In the genomic region with DNA sequence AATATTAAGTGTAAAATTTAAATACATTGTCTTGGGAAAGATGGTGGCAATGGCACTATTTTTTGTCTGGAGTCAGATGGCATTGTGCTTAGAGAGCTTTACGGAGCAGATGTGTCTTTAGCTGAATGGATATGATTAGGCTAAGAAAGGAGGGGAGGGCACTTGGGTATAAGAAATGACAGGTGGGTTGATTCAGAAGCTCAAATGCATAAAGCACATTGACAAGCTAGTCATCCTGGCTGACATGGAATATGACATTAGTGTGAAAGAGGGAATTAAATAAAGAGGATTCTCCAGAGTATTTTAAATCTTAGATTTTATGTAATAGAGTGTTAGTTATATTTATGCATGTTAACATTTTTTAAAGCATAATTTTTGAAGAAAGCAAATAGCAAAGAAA, we compare ENCODE assay signal across 12 cellular contexts.
"Had no signal": no experiment of that assay in that cellular context is flagged by ENCODE, and none has a peak within 500 bp of the region (broad histone marks: within the 10 kb centered on the region; RNA-seq: fewer than 3 reads in every experiment).

No MANE protein-coding gene starts in this region.

- H3K4me3 ChIP-seq: dorsolateral prefrontal cortex, neural progenitor cell, pancreas, testis had no signal

- H3K27me3 ChIP-seq: dorsolateral prefrontal cortex, neural progenitor cell, pancreas, testis had no signal

- H3K4me1 Mint-ChIP-seq: activated CD4-positive, alpha-beta memory T cell treated with anti-CD3 and anti-CD28 coated beads, Interleukin-2, amount 10 ng/mL, durations not matched to agents 7 days and 5 days had no signal

- ATAC-seq: activated CD4-positive, alpha-beta T cell treated with anti-CD3 and anti-CD28 coated beads for 36 hours; esophagus mucosa; pancreas; stimulated activated naive CD8-positive, alpha-beta T cell treated with anti-CD3 and anti-CD28 coated beads, Interleukin-15, amount 100 ng/mL, for 72 hours had no signal

- H3K27me3 Mint-ChIP-seq: activated CD4-positive, alpha-beta memory T cell treated with anti-CD3 and anti-CD28 coated beads, Interleukin-2, amount 10 ng/mL, durations not matched to agents 7 days and 5 days; activated CD4-positive, alpha-beta T cell treated with anti-CD3 and anti-CD28 coated beads for 36 hours; stimulated activated naive CD8-positive, alpha-beta T cell treated with anti-CD3 and anti-CD28 coated beads, Interleukin-15, amount 100 ng/mL, for 72 hours had no signal

- H3K27ac Mint-ChIP-seq: activated CD4-positive, alpha-beta memory T cell treated with anti-CD3 and anti-CD28 coated beads, Interleukin-2, amount 10 ng/mL, durations not matched to agents 7 days and 5 days; activated CD4-positive, alpha-beta T cell treated with anti-CD3 and anti-CD28 coated beads for 36 hours; neural progenitor cell; stimulated activated naive CD8-positive, alpha-beta T cell treated with anti-CD3 and anti-CD28 coated beads, Interleukin-15, amount 100 ng/mL, for 72 hours had no signal

- H3K4me3 Mint-ChIP-seq: activated CD4-positive, alpha-beta memory T cell treated with anti-CD3 and anti-CD28 coated beads, Interleukin-2, amount 10 ng/mL, durations not matched to agents 7 days and 5 days; activated CD4-positive, alpha-beta T cell treated with anti-CD3 and anti-CD28 coated beads for 36 hours; neural progenitor cell; stimulated activated naive CD8-positive, alpha-beta T cell treated with anti-CD3 and anti-CD28 coated beads, Interleukin-15, amount 100 ng/mL, for 72 hours had no signal

- DNase-seq: activated CD4-positive, alpha-beta memory T cell treated with anti-CD3 and anti-CD28 coated beads, Interleukin-2, amount 10 ng/mL, durations not matched to agents 7 days and 5 days; activated CD4-positive, alpha-beta T cell treated with anti-CD3 and anti-CD28 coated beads for 36 hours; activated CD8-positive, alpha-beta memory T cell treated with anti-CD3 and anti-CD28 coated beads, Interleukin-2, amount 50 U/mL, for 4 hours; activated naive CD4-positive, alpha-beta T cell; aorta; dorsolateral prefrontal cortex; pancreas; stimulated activated CD4-positive, alpha-beta T cell treated with anti-CD3 and anti-CD28 coated beads, Interleukin-4, amount 100 ng/mL, for 24 hours; stimulated activated naive CD8-positive, alpha-beta T cell treated with anti-CD3 and anti-CD28 coated beads, Interleukin-15, amount 100 ng/mL, for 72 hours; testis had no signal

- H3K36me3 ChIP-seq: neural progenitor cell, pancreas had no signal

- H3K9me3 Mint-ChIP-seq: neural progenitor cell had no signal

- H3K36me3 Mint-ChIP-seq: neural progenitor cell had no signal

- H3K9me3 ChIP-seq: pancreas, testis had no signal

- H3K27ac ChIP-seq: dorsolateral prefrontal cortex, neural progenitor cell, pancreas, testis had no signal
